ENCODE assay signal across 11 cellular contexts in the genomic region with DNA sequence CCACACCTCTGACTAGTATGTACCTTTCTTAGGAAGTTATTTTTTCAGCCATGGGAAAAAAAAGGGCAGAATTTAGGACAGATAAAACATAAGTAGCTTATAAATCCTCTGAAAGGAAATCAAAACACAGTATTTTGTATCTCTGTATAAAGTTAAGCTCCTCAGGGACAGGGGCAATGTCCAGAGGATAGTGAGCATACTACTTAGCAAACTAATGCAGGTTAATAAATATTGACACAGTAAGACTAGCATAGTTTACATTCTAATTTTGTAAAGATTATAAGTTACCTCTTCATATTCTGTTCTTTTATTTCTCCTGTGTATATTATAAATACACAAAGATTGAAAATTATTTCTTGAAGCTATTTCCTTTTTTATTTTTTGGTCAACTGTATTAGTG. TPM values are rescaled to one million over a fixed set of nuclear protein-coding genes. Genes with fewer than 3 reads are reported as not detected.
DNase-seq lines count a peak whose midpoint lies in the region; ATAC-seq and TF ChIP-seq lines count a peak whose summit lies in the region.
"Had no signal": no experiment of that assay in that cellular context is flagged by ENCODE, and none has a peak within 500 bp of the region (broad histone marks: within the 10 kb centered on the region; RNA-seq: fewer than 3 reads in every experiment).

No MANE protein-coding gene starts in this region.

- ATAC-seq in heart left ventricle (no peak), left ventricle myocardium superior (no peak), upper lobe of right lung (no peak), HG03521 (IDR thresholded peaks at IDR 0.05; ENCODE audit: unreplicated experiment) (no peak)
- no peak for ATAC-seq in activated naive CD8-positive, alpha-beta T cell treated with anti-CD3 and anti-CD28 coated beads, Interleukin-2, amount 50 U/mL, for 24 hours

- H3K27me3 Mint-ChIP-seq in activated naive CD8-positive, alpha-beta T cell treated with anti-CD3 and anti-CD28 coated beads, Interleukin-2, amount 50 U/mL, for 24 hours, result no peaks in the 10 kb centered on the region

- no peak overlapping the region for H3K27ac ChIP-seq in heart left ventricle
- H3K27ac ChIP-seq in liver (ENCODE audit: low read depth in 1 of 2, low read length in 2 of 2), result peak overlapping the region in 1 of 2 donors; percentile 48
- H3K27ac ChIP-seq in upper lobe of right lung, result no peak overlapping the region
- H3K27ac ChIP-seq in RWPE1, result no peak overlapping the region

- H3K36me3 ChIP-seq in heart left ventricle (no peaks in the 10 kb centered on the region), liver (ENCODE audit: control insufficient read depth in 4 of 4, insufficient read depth in 3 of 4, low read depth in 1 of 4, low read length in 3 of 4) (no peaks in the 10 kb centered on the region), upper lobe of right lung (no peaks in the 10 kb centered on the region)

- TF ChIP-seq CTCF in heart left ventricle (IDR thresholded peaks at IDR 0.05) (no peak), liver (IDR thresholded peaks at IDR 0.05; ENCODE audit: low read depth, low read length, missing input control) (no peak), upper lobe of right lung (IDR thresholded peaks at IDR 0.05) (no peak), RWPE1 (conservative IDR thresholded peaks at IDR 0.05; ENCODE audit: low read depth) (no peak)

- H3K27ac Mint-ChIP-seq in activated naive CD8-positive, alpha-beta T cell treated with anti-CD3 and anti-CD28 coated beads, Interleukin-2, amount 50 U/mL, for 24 hours, result no peak overlapping the region

- H3K4me1 Mint-ChIP-seq in activated naive CD8-positive, alpha-beta T cell treated with anti-CD3 and anti-CD28 coated beads, Interleukin-2, amount 50 U/mL, for 24 hours, result peaks cover 61% of the 10 kb centered on the region

- peak overlapping the region; percentile 88 for H3K4me3 Mint-ChIP-seq in activated naive CD8-positive, alpha-beta T cell treated with anti-CD3 and anti-CD28 coated beads, Interleukin-2, amount 50 U/mL, for 24 hours

- intact Hi-C loops in heart left ventricle (cut with DNase I) (loop anchor here (5.0 to 10.0 kb wide), 8 partner anchors 59 to 646 kb away; no protein-coding TSS in a partner anchor), left ventricle myocardium superior (cut with micrococcal nuclease) (loop anchor here (5.0 kb wide), 1 partner anchor 99 kb away; no protein-coding TSS in a partner anchor), upper lobe of right lung (cut with DNase I) (no loop called here)

- H3K9me3 ChIP-seq in heart left ventricle (no peaks in the 10 kb centered on the region), liver (ENCODE audit: control insufficient read depth in 4 of 4, low read length in 3 of 4) (no peaks in the 10 kb centered on the region), upper lobe of right lung (no peaks in the 10 kb centered on the region)
- H3K9me3 ChIP-seq: thyroid gland had no signal

- DNase-seq in heart left ventricle (no peak), left ventricle myocardium superior (no peak), upper lobe of right lung (no peak), RWPE1 (ENCODE audit: low spot score) (no peak), Kasumi-1 (lab: John Stamatoyannopoulos, UW) (no peak)
- DNase-seq in activated naive CD8-positive, alpha-beta T cell treated with anti-CD3 and anti-CD28 coated beads, Interleukin-2, amount 50 U/mL, for 24 hours, result no peak
- DNase-seq: activated CD4-positive, alpha-beta T cell treated with anti-CD3 and anti-CD28 coated beads, Interleukin-2, amount 50 U/mL, for 4 hours; NCI-H446; thyroid gland had no signal

- H3K27me3 ChIP-seq in heart left ventricle (no peaks in the 10 kb centered on the region), liver (ENCODE audit: control insufficient read depth in 4 of 4, insufficient read depth in 4 of 4, low read length in 3 of 4) (no peaks in the 10 kb centered on the region), upper lobe of right lung (no peaks in the 10 kb centered on the region)
- H3K27me3 ChIP-seq: thyroid gland had no signal

- peaks cover 20% of the 10 kb centered on the region for H3K36me3 Mint-ChIP-seq in activated naive CD8-positive, alpha-beta T cell treated with anti-CD3 and anti-CD28 coated beads, Interleukin-2, amount 50 U/mL, for 24 hours (ENCODE audit: low read depth)

- TF ChIP-seq POLR2A in heart left ventricle (IDR thresholded peaks at IDR 0.05), result no peak

- no peaks in the 10 kb centered on the region for H3K9me3 Mint-ChIP-seq in activated naive CD8-positive, alpha-beta T cell treated with anti-CD3 and anti-CD28 coated beads, Interleukin-2, amount 50 U/mL, for 24 hours

- POLR2A ChIA-PET in RWPE1 (lab: Yijun Ruan, JAX; ENCODE audit: low non-redundant PET), result no interaction called here

- H3K4me1 ChIP-seq in heart left ventricle (peaks cover 0 to 65% (median 41%) of the 10 kb centered on the region in 12 donors), liver (ENCODE audit: control insufficient read depth in 4 of 4, insufficient read depth in 4 of 4, low read length in 3 of 4) (peaks cover 3 to 41% (median 23%) of the 10 kb centered on the region in 4 donors), upper lobe of right lung (peaks cover 30% of the 10 kb centered on the region)

- CTCF ChIA-PET in RWPE1 (lab: Yijun Ruan, JAX), result interaction anchor here (0.5 kb wide), 1 partner anchor 88 kb away, joined by 4 read pairs; no protein-coding TSS in a partner anchor

- H3K9ac ChIP-seq in liver (ENCODE audit: low read depth in 1 of 2, low read length in 2 of 2), result peak overlapping the region; percentile 3 to 87

- TF ChIP-seq RAD21 in liver (IDR thresholded peaks at IDR 0.05), result peak in 1 of 2 donors; percentile 18

- H3K4me3 ChIP-seq in heart left ventricle (peak overlapping the region in 8 of 12 donors; percentile 79 to 100 (median 98)), liver (ENCODE audit: low read depth in 1 of 3, low read length in 3 of 3) (peak overlapping the region in 2 of 3 donors; percentile 34 to 82), upper lobe of right lung (peak overlapping the region; percentile 96)

TF ChIP-seq in liver, 16 proteins besides CTCF, POLR2A, EP300 and RAD21 (continues in another document):
- TF ChIP-seq, protein P1, sequence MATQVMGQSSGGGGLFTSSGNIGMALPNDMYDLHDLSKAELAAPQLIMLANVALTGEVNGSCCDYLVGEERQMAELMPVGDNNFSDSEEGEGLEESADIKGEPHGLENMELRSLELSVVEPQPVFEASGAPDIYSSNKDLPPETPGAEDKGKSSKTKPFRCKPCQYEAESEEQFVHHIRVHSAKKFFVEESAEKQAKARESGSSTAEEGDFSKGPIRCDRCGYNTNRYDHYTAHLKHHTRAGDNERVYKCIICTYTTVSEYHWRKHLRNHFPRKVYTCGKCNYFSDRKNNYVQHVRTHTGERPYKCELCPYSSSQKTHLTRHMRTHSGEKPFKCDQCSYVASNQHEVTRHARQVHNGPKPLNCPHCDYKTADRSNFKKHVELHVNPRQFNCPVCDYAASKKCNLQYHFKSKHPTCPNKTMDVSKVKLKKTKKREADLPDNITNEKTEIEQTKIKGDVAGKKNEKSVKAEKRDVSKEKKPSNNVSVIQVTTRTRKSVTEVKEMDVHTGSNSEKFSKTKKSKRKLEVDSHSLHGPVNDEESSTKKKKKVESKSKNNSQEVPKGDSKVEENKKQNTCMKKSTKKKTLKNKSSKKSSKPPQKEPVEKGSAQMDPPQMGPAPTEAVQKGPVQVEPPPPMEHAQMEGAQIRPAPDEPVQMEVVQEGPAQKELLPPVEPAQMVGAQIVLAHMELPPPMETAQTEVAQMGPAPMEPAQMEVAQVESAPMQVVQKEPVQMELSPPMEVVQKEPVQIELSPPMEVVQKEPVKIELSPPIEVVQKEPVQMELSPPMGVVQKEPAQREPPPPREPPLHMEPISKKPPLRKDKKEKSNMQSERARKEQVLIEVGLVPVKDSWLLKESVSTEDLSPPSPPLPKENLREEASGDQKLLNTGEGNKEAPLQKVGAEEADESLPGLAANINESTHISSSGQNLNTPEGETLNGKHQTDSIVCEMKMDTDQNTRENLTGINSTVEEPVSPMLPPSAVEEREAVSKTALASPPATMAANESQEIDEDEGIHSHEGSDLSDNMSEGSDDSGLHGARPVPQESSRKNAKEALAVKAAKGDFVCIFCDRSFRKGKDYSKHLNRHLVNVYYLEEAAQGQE (IDR thresholded peaks at IDR 0.05), result peak; percentile 21
- TF ChIP-seq YY1 (IDR thresholded peaks at IDR 0.05) (peak; percentile 21), FOXA1 (IDR thresholded peaks at IDR 0.05) (no peak), EGR1 (IDR thresholded peaks at IDR 0.05; ENCODE audit: low read depth in 2 of 2) (no peak), SP1 (IDR thresholded peaks at IDR 0.05) (peak; percentile 30), TAF1 (conservative IDR thresholded peaks at IDR 0.05) (no peak), FOXA2 (IDR thresholded peaks at IDR 0.05) (peak; percentile 53), HNF4G (IDR thresholded peaks at IDR 0.05) (no peak), RXRA (IDR thresholded peaks at IDR 0.05) (peak; percentile 15 to 61), HNF4A (conservative IDR thresholded peaks at IDR 0.05) (peak; percentile 73 to 83), GABPA (IDR thresholded peaks at IDR 0.05 in 1 of 2, conservative IDR thresholded peaks at IDR 0.05 in 1 of 2) (no peak), JUND (IDR thresholded peaks at IDR 0.05) (peak in 1 of 2 donors; percentile 28)
- TF ChIP-seq, protein P2, sequence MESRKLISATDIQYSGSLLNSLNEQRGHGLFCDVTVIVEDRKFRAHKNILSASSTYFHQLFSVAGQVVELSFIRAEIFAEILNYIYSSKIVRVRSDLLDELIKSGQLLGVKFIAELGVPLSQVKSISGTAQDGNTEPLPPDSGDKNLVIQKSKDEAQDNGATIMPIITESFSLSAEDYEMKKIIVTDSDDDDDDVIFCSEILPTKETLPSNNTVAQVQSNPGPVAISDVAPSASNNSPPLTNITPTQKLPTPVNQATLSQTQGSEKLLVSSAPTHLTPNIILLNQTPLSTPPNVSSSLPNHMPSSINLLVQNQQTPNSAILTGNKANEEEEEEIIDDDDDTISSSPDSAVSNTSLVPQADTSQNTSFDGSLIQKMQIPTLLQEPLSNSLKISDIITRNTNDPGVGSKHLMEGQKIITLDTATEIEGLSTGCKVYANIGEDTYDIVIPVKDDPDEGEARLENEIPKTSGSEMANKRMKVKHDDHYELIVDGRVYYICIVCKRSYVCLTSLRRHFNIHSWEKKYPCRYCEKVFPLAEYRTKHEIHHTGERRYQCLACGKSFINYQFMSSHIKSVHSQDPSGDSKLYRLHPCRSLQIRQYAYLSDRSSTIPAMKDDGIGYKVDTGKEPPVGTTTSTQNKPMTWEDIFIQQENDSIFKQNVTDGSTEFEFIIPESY (IDR thresholded peaks at IDR 0.05), result no peak
- TF ChIP-seq, protein P3, sequence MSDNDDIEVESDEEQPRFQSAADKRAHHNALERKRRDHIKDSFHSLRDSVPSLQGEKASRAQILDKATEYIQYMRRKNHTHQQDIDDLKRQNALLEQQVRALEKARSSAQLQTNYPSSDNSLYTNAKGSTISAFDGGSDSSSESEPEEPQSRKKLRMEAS (IDR thresholded peaks at IDR 0.05), result no peak

RNA-seq across cellular contexts. Expression of a gene that starts 2.1 kb away (rescaled TPM):
- total RNA-seq in heart left ventricle, result 100 to 1,000 TPM in 7 of 9 donors, 10 to 100 TPM in 2; 73.0 to 140 (median 111) TPM
- polyA plus RNA-seq in heart left ventricle, result 10 to 100 TPM; 34.6 to 48.0 TPM
- 103 TPM for total RNA-seq in left ventricle myocardium superior
- total RNA-seq in liver, result 10 to 100 TPM; 41.3 to 58.4 TPM
- polyA plus RNA-seq in liver, result 10 to 100 TPM; 12.9 to 35.1 TPM
- total RNA-seq in upper lobe of right lung, result 93.1 TPM
